1 cellular context compared by ENCODE assay signal in genomic region chr1:167924102-167924501, GRCh38.
TF ChIP-seq lines count a peak whose summit lies in the region.

No MANE protein-coding gene starts in this region.

TF ChIP-seq in K562, 482 proteins besides CTCF, POLR2A, EP300 and RAD21 (continued from another document):
- TF ChIP-seq, protein P1, sequence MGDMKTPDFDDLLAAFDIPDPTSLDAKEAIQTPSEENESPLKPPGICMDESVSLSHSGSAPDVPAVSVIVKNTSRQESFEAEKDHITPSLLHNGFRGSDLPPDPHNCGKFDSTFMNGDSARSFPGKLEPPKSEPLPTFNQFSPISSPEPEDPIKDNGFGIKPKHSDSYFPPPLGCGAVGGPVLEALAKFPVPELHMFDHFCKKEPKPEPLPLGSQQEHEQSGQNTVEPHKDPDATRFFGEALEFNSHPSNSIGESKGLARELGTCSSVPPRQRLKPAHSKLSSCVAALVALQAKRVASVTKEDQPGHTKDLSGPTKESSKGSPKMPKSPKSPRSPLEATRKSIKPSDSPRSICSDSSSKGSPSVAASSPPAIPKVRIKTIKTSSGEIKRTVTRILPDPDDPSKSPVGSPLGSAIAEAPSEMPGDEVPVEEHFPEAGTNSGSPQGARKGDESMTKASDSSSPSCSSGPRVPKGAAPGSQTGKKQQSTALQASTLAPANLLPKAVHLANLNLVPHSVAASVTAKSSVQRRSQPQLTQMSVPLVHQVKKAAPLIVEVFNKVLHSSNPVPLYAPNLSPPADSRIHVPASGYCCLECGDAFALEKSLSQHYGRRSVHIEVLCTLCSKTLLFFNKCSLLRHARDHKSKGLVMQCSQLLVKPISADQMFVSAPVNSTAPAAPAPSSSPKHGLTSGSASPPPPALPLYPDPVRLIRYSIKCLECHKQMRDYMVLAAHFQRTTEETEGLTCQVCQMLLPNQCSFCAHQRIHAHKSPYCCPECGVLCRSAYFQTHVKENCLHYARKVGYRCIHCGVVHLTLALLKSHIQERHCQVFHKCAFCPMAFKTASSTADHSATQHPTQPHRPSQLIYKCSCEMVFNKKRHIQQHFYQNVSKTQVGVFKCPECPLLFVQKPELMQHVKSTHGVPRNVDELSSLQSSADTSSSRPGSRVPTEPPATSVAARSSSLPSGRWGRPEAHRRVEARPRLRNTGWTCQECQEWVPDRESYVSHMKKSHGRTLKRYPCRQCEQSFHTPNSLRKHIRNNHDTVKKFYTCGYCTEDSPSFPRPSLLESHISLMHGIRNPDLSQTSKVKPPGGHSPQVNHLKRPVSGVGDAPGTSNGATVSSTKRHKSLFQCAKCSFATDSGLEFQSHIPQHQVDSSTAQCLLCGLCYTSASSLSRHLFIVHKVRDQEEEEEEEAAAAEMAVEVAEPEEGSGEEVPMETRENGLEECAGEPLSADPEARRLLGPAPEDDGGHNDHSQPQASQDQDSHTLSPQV (IDR thresholded peaks at IDR 0.05): peak; percentile 44
- TF ChIP-seq TEAD4 (IDR thresholded peaks at IDR 0.05; ENCODE audit: low read length) (peak; percentile 66; the same call in 1 of the 2 replicates), TEAD4 (CRISPR knock-in tag; IDR thresholded peaks at IDR 0.05; ENCODE audit: borderline replicate concordance) (no peak), GTF2F1 (IDR thresholded peaks at IDR 0.05; ENCODE audit: low read depth, low read length) (no peak), STAT5A (IDR thresholded peaks at IDR 0.05; ENCODE audit: borderline replicate concordance, low read length) (0 out of 2 replicates have a peak, but pooled peaks have one; percentile 12)
- TF ChIP-seq, protein P2, sequence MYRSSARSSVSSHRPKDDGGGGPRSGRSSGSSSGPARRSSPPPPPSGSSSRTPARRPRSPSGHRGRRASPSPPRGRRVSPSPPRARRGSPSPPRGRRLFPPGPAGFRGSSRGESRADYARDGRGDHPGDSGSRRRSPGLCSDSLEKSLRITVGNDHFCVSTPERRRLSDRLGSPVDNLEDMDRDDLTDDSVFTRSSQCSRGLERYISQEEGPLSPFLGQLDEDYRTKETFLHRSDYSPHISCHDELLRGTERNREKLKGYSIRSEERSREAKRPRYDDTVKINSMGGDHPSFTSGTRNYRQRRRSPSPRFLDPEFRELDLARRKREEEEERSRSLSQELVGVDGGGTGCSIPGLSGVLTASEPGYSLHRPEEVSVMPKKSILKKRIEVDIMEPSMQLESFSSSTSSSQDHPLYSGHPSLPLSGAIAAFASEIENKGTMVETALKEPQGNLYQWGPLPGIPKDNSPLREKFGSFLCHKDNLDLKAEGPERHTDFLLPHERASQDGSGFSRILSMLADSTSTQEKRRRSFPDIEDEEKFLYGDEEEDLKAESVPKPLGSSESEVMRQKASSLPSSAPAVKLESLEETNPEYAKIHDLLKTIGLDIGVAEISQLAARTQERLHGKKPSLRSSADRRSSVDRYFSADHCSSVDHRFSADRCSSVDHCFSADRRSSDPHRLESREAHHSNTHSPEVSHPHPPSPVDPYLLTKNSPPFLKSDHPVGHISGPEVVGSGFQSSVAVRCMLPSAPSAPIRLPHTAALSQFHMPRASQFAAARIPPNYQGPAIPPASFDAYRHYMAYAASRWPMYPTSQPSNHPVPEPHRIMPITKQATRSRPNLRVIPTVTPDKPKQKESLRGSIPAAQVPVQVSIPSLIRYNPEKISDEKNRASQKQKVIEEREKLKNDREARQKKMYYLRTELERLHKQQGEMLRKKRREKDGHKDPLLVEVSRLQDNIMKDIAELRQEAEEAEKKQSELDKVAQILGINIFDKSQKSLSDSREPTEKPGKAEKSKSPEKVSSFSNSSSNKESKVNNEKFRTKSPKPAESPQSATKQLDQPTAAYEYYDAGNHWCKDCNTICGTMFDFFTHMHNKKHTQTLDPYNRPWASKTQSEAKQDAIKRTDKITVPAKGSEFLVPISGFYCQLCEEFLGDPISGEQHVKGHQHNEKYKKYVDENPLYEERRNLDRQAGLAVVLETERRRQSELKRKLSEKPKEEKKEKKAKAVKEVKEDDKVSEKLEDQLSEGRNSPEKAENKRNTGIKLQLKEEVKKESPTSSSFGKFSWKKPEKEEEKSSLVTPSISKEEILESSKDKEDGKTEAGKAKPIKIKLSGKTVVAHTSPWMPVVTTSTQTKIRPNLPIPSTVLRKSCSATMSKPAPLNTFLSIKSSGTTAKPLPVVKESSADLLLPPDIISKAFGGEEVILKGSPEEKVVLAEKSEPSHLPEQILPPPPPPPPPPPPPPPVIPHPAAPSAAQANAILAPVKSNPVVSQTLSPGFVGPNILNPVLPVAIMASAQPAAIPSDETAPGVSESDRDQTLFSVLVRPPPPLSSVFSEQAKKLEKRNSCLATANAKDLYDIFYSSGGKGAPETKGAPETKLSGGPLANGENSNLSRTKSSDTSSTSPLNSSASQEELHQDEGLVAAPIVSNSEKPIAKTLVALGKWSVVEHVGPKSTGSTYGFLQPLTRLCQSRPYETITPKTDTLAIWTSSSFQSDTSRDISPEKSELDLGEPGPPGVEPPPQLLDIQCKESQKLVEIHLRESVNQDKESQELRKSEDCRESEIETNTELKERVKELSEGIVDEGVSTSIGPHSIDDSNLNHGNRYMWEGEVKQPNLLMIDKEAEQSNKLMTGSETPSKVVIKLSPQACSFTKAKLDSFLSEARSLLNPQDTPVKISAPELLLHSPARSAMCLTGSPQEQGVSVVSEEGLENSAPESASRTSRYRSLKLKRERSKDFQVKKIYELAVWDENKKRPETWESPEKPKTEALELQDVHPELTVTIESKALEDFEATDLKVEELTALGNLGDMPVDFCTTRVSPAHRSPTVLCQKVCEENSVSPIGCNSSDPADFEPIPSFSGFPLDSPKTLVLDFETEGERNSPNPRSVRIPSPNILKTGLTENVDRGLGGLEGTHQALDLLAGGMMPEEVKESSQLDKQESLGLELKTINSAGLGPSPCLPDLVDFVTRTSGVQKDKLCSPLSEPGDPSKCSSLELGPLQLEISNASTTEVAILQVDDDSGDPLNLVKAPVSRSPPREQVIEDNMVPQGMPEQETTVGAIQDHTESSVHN (IDR thresholded peaks at IDR 0.05; ENCODE audit: borderline replicate concordance in 1 of 2, low read depth in 1 of 2): 0 out of 4 replicates have a peak, but pooled peaks of 1 of the 2 experiments have one; percentile 17
